In the genomic region with DNA sequence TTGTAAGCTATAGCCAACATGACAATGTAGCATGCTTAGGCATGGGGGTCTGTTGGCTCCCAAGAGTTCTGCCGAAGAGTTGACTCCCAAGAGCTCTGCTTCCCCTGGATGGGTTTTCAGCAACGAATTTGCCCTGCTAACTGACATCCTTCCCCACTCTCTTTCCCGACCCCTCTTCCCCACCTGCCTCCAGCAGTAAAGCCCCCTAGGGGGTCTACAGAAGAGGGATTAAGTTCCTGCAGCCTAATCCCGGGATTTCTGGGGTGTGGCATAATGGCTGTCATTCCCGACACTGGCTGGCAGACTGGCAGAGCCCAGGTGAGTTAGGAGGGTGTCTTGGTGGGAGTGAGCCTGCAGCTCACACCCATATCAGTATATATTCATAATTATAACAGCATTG, we compare ENCODE assay signal across 23 cellular contexts.
DNase-seq lines count a peak whose midpoint lies in the region; ATAC-seq, FAIRE-seq and TF ChIP-seq lines count a peak whose summit lies in the region.
"Had no signal": no experiment of that assay in that cellular context is flagged by ENCODE, and none has a peak within 500 bp of the region (broad histone marks: within the 10 kb centered on the region; RNA-seq: fewer than 3 reads in every experiment).

No MANE protein-coding gene starts in this region.

- WGBS in suprapubic skin = 13% methylated on average over 5 of the region's 5 CpGs

- peak; percentile 34 for DNase-seq in D341Med (ENCODE audit: low spot score)
- DNase-seq in HCT116 (ENCODE audit: low read depth, low spot score) = no peak
- DNase-seq in astrocyte (ENCODE audit: low read depth) = no peak
- no peak for DNase-seq in keratinocyte (ENCODE audit: low read depth, low spot score)
- no peak for DNase-seq in suprapubic skin (ENCODE audit: low spot score in 2 of 2)
- DNase-seq in NAMALWA (ENCODE audit: low spot score) = no peak
- no peak for DNase-seq in stimulated activated CD4-positive, alpha-beta T cell treated with anti-CD3 and anti-CD28 coated beads, Interleukin-4, amount 100 ng/mL, for 1 hour
- DNase-seq: activated CD4-positive, CD25-positive, alpha-beta regulatory T cell; activated CD8-positive, alpha-beta T cell treated with anti-CD3 and anti-CD28 coated beads, Interleukin-2, amount 10 ng/mL, durations not matched to agents 7 days and 5 days; activated naive CD8-positive, alpha-beta T cell treated with anti-CD3 and anti-CD28 coated beads, Interleukin-2, amount 10 ng/mL, durations not matched to agents 7 days and 5 days; AML-193; cortex of kidney; foreskin melanocyte; immature natural killer cell; naive thymus-derived CD8-positive, alpha-beta T cell; NCI-H187; posterior cingulate gyrus; T-helper 9 cell had no signal

- peak overlapping the region; percentile 47 for H2AFZ ChIP-seq in HCT116 (ENCODE audit: low read depth, low read length, poor library complexity, severe bottlenecking)
- H2AFZ ChIP-seq in astrocyte (ENCODE audit: low read depth, low read length) = no peak overlapping the region
- no peak overlapping the region for H2AFZ ChIP-seq in keratinocyte (ENCODE audit: control insufficient read depth, low read length)

- ATAC-seq in HCT116 (peak; percentile 13), HG03135 (IDR thresholded peaks at IDR 0.05; ENCODE audit: unreplicated experiment) (no peak)
- ATAC-seq: naive thymus-derived CD8-positive, alpha-beta T cell had no signal

- no peak for TF ChIP-seq EP300 in suprapubic skin (IDR thresholded peaks at IDR 0.05)

- H3K4me1 ChIP-seq in HCT116 (ENCODE audit: control insufficient read depth in 1 of 2, insufficient read depth in 2 of 2, low read length in 2 of 2) = peaks cover 7 to 30% of the 10 kb centered on the region in 2 experiments
- H3K4me1 ChIP-seq in astrocyte (ENCODE audit: insufficient read depth, low read length) = peaks cover 5% of the 10 kb centered on the region
- peaks cover 5% of the 10 kb centered on the region for H3K4me1 ChIP-seq in keratinocyte (ENCODE audit: control insufficient read depth, extremely low read depth, insufficient read depth, low read length)
- peaks cover 7% of the 10 kb centered on the region for H3K4me1 ChIP-seq in suprapubic skin
- H3K4me1 ChIP-seq: SJSA1 had no signal

- H3K9me3 ChIP-seq in HCT116 (ENCODE audit: control insufficient read depth in 1 of 2, insufficient read depth in 1 of 2, low read depth in 1 of 2, low read length in 2 of 2) (no peaks in the 10 kb centered on the region), astrocyte (ENCODE audit: insufficient read depth, low read depth, low read length) (no peaks in the 10 kb centered on the region), keratinocyte (ENCODE audit: control insufficient read depth, low read depth, low read length) (no peaks in the 10 kb centered on the region), suprapubic skin (no peaks in the 10 kb centered on the region)

- H3K4me3 Mint-ChIP-seq in astrocyte (ENCODE audit: unreplicated experiment) = no peak overlapping the region
- H3K4me3 Mint-ChIP-seq: activated CD8-positive, alpha-beta T cell treated with anti-CD3 and anti-CD28 coated beads, Interleukin-2, amount 10 ng/mL, durations not matched to agents 7 days and 5 days; activated naive CD8-positive, alpha-beta T cell treated with anti-CD3 and anti-CD28 coated beads, Interleukin-2, amount 10 ng/mL, durations not matched to agents 7 days and 5 days; immature natural killer cell; naive thymus-derived CD8-positive, alpha-beta T cell had no signal

- H3K9me3 Mint-ChIP-seq in astrocyte (ENCODE audit: unreplicated experiment) = no peaks in the 10 kb centered on the region
- H3K9me3 Mint-ChIP-seq: activated naive CD8-positive, alpha-beta T cell treated with anti-CD3 and anti-CD28 coated beads, Interleukin-2, amount 10 ng/mL, durations not matched to agents 7 days and 5 days had no signal

- TF ChIP-seq POLR2A in HCT116 (IDR thresholded peaks at IDR 0.05; ENCODE audit: borderline replicate concordance, extremely low read depth, insufficient read depth, insufficient read length) (no peak), suprapubic skin (IDR thresholded peaks at IDR 0.05) (no peak)

- H3K9ac ChIP-seq in HCT116 (ENCODE audit: low read length) (no peak overlapping the region), astrocyte (ENCODE audit: low read length) (no peak overlapping the region), keratinocyte (ENCODE audit: control insufficient read depth, extremely low read depth, insufficient read depth, low read length) (no peak overlapping the region)

- no peaks in the 10 kb centered on the region for H3K79me2 ChIP-seq in HCT116 (ENCODE audit: insufficient read depth, low read length)
- H3K79me2 ChIP-seq in astrocyte (ENCODE audit: insufficient read depth, low read length) = no peaks in the 10 kb centered on the region
- H3K79me2 ChIP-seq in keratinocyte (ENCODE audit: control insufficient read depth, insufficient read depth, low read length) = no peaks in the 10 kb centered on the region

- H3K9me2 ChIP-seq in HCT116 (ENCODE audit: insufficient read depth) = no peaks in the 10 kb centered on the region

- H3K4me3 ChIP-seq in HCT116 (replicated peaks in 1 of 2; ENCODE audit: low read depth in 1 of 2, low read length in 2 of 2) (no peak overlapping the region), astrocyte (ENCODE audit: insufficient read depth, low read depth, low read length) (no peak overlapping the region), keratinocyte (ENCODE audit: control insufficient read depth in 2 of 3, extremely low read depth in 1 of 3, insufficient read depth in 2 of 3, low read depth in 1 of 3, low read length in 3 of 3) (no peak overlapping the region), suprapubic skin (no peak overlapping the region)
- H3K4me3 ChIP-seq: lung, SJSA1 had no signal

- BruUV-seq in HCT116 (replicated peaks; lab: Mats Ljungman, UMichigan) = no TSS peak

- peaks cover 25% of the 10 kb centered on the region for H3K27me3 Mint-ChIP-seq in astrocyte (ENCODE audit: low read depth, unreplicated experiment)

- no peak for TF ChIP-seq RAD21 in HCT116 (IDR thresholded peaks at IDR 0.05; ENCODE audit: low read depth)

- H3K9me1 ChIP-seq in keratinocyte (ENCODE audit: control insufficient read depth, extremely low read depth, insufficient read depth, low read length) = no peaks in the 10 kb centered on the region

- no peak overlapping the region for H3K27ac ChIP-seq in HCT116 (ENCODE audit: low read depth, low read length)
- H3K27ac ChIP-seq in astrocyte (ENCODE audit: low read depth, low read length) = no peak overlapping the region
- H3K27ac ChIP-seq in keratinocyte (ENCODE audit: control insufficient read depth, insufficient read depth, low read length) = no peak overlapping the region
- H3K27ac ChIP-seq in suprapubic skin = no peak overlapping the region
- H3K27ac ChIP-seq: SJSA1 had no signal

- H3K27ac Mint-ChIP-seq in astrocyte (ENCODE audit: unreplicated experiment) = no peak overlapping the region
- H3K27ac Mint-ChIP-seq: activated CD8-positive, alpha-beta T cell treated with anti-CD3 and anti-CD28 coated beads, Interleukin-2, amount 10 ng/mL, durations not matched to agents 7 days and 5 days; activated naive CD8-positive, alpha-beta T cell treated with anti-CD3 and anti-CD28 coated beads, Interleukin-2, amount 10 ng/mL, durations not matched to agents 7 days and 5 days; immature natural killer cell; naive thymus-derived CD8-positive, alpha-beta T cell had no signal

- dilution Hi-C loops in keratinocyte (cut with MboI; ENCODE audit: extremely low pct_ligation_motif_present, low sequenced_read_pairs) = no loop called here

- no peaks in the 10 kb centered on the region for H3K27me3 ChIP-seq in HCT116 (ENCODE audit: insufficient read depth, low read length)
- peaks cover 8% of the 10 kb centered on the region for H3K27me3 ChIP-seq in astrocyte (ENCODE audit: insufficient read depth, low read length)
- no peaks in the 10 kb centered on the region for H3K27me3 ChIP-seq in keratinocyte (ENCODE audit: control insufficient read depth, extremely low read depth, insufficient read depth, low read length)
- peaks cover 86% of the 10 kb centered on the region for H3K27me3 ChIP-seq in suprapubic skin
- H3K27me3 ChIP-seq: SJSA1 had no signal

- CTCF ChIA-PET in HCT116 (lab: Charles Lee) = interaction anchor here (0.7 to 1.4 kb wide), 3 partner anchors 159 to 1239 kb away, joined by 3 to 4 read pairs (median 3); no protein-coding TSS in a partner anchor

- no peaks in the 10 kb centered on the region for H3K36me3 ChIP-seq in HCT116 (ENCODE audit: control insufficient read depth in 1 of 2, insufficient read depth in 2 of 2, low read length in 2 of 2)
- H3K36me3 ChIP-seq in astrocyte (ENCODE audit: insufficient read depth, low read length) = no peaks in the 10 kb centered on the region
- H3K36me3 ChIP-seq in keratinocyte (ENCODE audit: control insufficient read depth in 2 of 2, extremely low read depth in 1 of 2, insufficient read depth in 2 of 2, low read length in 2 of 2) = no peaks in the 10 kb centered on the region
- no peaks in the 10 kb centered on the region for H3K36me3 ChIP-seq in suprapubic skin
- H3K36me3 ChIP-seq: SJSA1 had no signal

- RAD21 ChIA-PET in HCT116 (lab: Charles Lee; ENCODE audit: low non-redundant PET in 1 of 2, low total read pairs in 2 of 2, uncharacterized antibody in 2 of 2, unreplicated experiment in 2 of 2) = no interaction called here

- H4K20me1 ChIP-seq in HCT116 (ENCODE audit: insufficient read depth) = no peaks in the 10 kb centered on the region
- H4K20me1 ChIP-seq in astrocyte (ENCODE audit: insufficient read depth, low read length) = no peaks in the 10 kb centered on the region
- H4K20me1 ChIP-seq in keratinocyte (ENCODE audit: control insufficient read depth, extremely low read depth, insufficient read depth, low read length) = no peaks in the 10 kb centered on the region

- TF ChIP-seq CTCF in HCT116 (IDR thresholded peaks at IDR 0.05 in 2 of 3, conservative IDR thresholded peaks at IDR 0.05 in 1 of 3; ENCODE audit: borderline replicate concordance in 1 of 3, insufficient read depth in 1 of 3, low read depth in 2 of 3, low read length in 2 of 3) = no peak
- no peak for TF ChIP-seq CTCF in astrocyte (IDR thresholded peaks at IDR 0.05; ENCODE audit: insufficient read depth, low read depth, low read length)
- no peak for TF ChIP-seq CTCF in keratinocyte (optimal IDR thresholded peaks at IDR 0.05 in 1 of 3, IDR thresholded peaks at IDR 0.05 in 1 of 3, conservative IDR thresholded peaks at IDR 0.05 in 1 of 3; ENCODE audit: extremely low read depth in 1 of 3, insufficient read depth in 2 of 3, low read length in 3 of 3)
- no peak for TF ChIP-seq CTCF in suprapubic skin (IDR thresholded peaks at IDR 0.05)

- FAIRE-seq in astrocyte (lab: Jason Lieb, UNC) (no peak), keratinocyte (lab: Jason Lieb, UNC) (no peak)
- FAIRE-seq: D721Med had no signal

- no peaks in the 10 kb centered on the region for H3K36me3 Mint-ChIP-seq in astrocyte (ENCODE audit: low read depth, unreplicated experiment)
- H3K36me3 Mint-ChIP-seq: activated naive CD8-positive, alpha-beta T cell treated with anti-CD3 and anti-CD28 coated beads, Interleukin-2, amount 10 ng/mL, durations not matched to agents 7 days and 5 days; IgD-negative memory B cell; immature natural killer cell had no signal

- no peaks in the 10 kb centered on the region for H3K4me1 Mint-ChIP-seq in astrocyte (ENCODE audit: low read depth, unreplicated experiment)
- H3K4me1 Mint-ChIP-seq: immature natural killer cell; naive thymus-derived CD8-positive, alpha-beta T cell had no signal

- POLR2A ChIA-PET in HCT116 (lab: Charles Lee) = no interaction called here

- H3K4me2 ChIP-seq in HCT116 (ENCODE audit: low read length) (peak overlapping the region; percentile 45; the same call in 1 of the 2 replicates), astrocyte (ENCODE audit: low read length) (peak overlapping the region; percentile 82), keratinocyte (ENCODE audit: control insufficient read depth, extremely low read depth, insufficient read depth, low read depth, low read length) (peak overlapping the region; percentile 87)

- intact Hi-C loops in HCT116 (cut with micrococcal nuclease) = loop anchor here (5.0 kb wide), 3 partner anchors 47 to 432 kb away; no protein-coding TSS in a partner anchor
